Comparison of ENCODE assay signal across 1 cellular context in genomic region chrX:10467793-10468192, GRCh38.
TF ChIP-seq lines count a peak whose summit lies in the region.

No MANE protein-coding gene starts in this region.

TF ChIP-seq in GM23338, 12 proteins besides CTCF, POLR2A, EP300 and RAD21 (continued from another document):
- TF ChIP-seq ZNF462 (CRISPR knock-in tag; IDR thresholded peaks at IDR 0.05) (no peak), CREB1 (CRISPR knock-in tag; IDR thresholded peaks at IDR 0.05; ENCODE audit: low read depth) (no peak), JUNB (IDR thresholded peaks at IDR 0.05; ENCODE audit: unreplicated experiment) (no peak), EZH2phosphoT487 (IDR thresholded peaks at IDR 0.05; ENCODE audit: unreplicated experiment) (no peak), EZH2 (IDR thresholded peaks at IDR 0.05; ENCODE audit: low read depth, unreplicated experiment) (no peak), ZNF114 (CRISPR knock-in tag; IDR thresholded peaks at IDR 0.05) (no peak), ETS1 (IDR thresholded peaks at IDR 0.05) (no peak)
